In genomic region chr1:1274299-1274930, GRCh38 we compare ENCODE assay signal across 6 cellular contexts. TPM values are rescaled to one million over a fixed set of nuclear protein-coding genes. Genes with fewer than 3 reads are reported as not detected.
A peak's percentile ranks its signal among the peaks of the same experiment; 100 is the strongest.
DNase-seq lines count a peak whose midpoint lies in the region; ATAC-seq lines count a peak whose summit lies in the region.

No MANE protein-coding gene starts in this region.

- H3K4me3 ChIP-seq in mucosa of stomach (ENCODE audit: low read length): no peak overlapping the region

- H3K27ac Mint-ChIP-seq in activated naive CD8-positive, alpha-beta T cell treated with anti-CD3 and anti-CD28 coated beads, Interleukin-2, amount 10 ng/mL, durations not matched to agents 7 days and 5 days: peak overlapping the region; percentile 48

- H3K4me3 Mint-ChIP-seq in activated naive CD8-positive, alpha-beta T cell treated with anti-CD3 and anti-CD28 coated beads, Interleukin-2, amount 10 ng/mL, durations not matched to agents 7 days and 5 days: peak overlapping the region; percentile 65

- peaks cover 24% of the 10 kb centered on the region for H3K4me1 Mint-ChIP-seq in activated naive CD8-positive, alpha-beta T cell treated with anti-CD3 and anti-CD28 coated beads, Interleukin-2, amount 10 ng/mL, durations not matched to agents 7 days and 5 days

- DNase-seq in activated naive CD8-positive, alpha-beta T cell treated with anti-CD3 and anti-CD28 coated beads, Interleukin-2, amount 10 ng/mL, durations not matched to agents 7 days and 5 days: no peak
- no peak for DNase-seq in activated CD4-positive, CD25-positive, alpha-beta regulatory T cell treated with anti-CD3 and anti-CD28 coated beads, Interleukin-2, amount 50 U/mL, for 72 hours
- no peak for DNase-seq in NCI-H1930 (lab: John Stamatoyannopoulos, UW)

- no peaks in the 10 kb centered on the region for H3K27me3 Mint-ChIP-seq in activated naive CD8-positive, alpha-beta T cell treated with anti-CD3 and anti-CD28 coated beads, Interleukin-2, amount 10 ng/mL, durations not matched to agents 7 days and 5 days

- no peaks in the 10 kb centered on the region for H3K36me3 ChIP-seq in mucosa of stomach (ENCODE audit: control insufficient read depth, insufficient read depth, low read length)

- peaks cover 7% of the 10 kb centered on the region for H3K36me3 Mint-ChIP-seq in activated naive CD8-positive, alpha-beta T cell treated with anti-CD3 and anti-CD28 coated beads, Interleukin-2, amount 10 ng/mL, durations not matched to agents 7 days and 5 days

- no peaks in the 10 kb centered on the region for H3K9me3 ChIP-seq in mucosa of stomach (ENCODE audit: control insufficient read depth, low read length)

- POLR2A ChIA-PET in activated naive CD8-positive, alpha-beta T cell treated with anti-CD3 and anti-CD28 coated beads, Interleukin-2, amount 10 ng/mL, durations not matched to agents 7 days and 5 days (lab: Charles Lee): interaction anchor here (0.7 to 1.7 kb wide), 10 partner anchors 11 to 261 kb away, joined by 3 to 6 read pairs (median 3); partner anchors contain the start of genes CCNL2 and ISG15

- ATAC-seq in GM19395 (IDR thresholded peaks at IDR 0.05; ENCODE audit: unreplicated experiment) (peak; percentile 31), HG03045 (IDR thresholded peaks at IDR 0.05; ENCODE audit: unreplicated experiment) (no peak)
- ATAC-seq in activated naive CD8-positive, alpha-beta T cell treated with anti-CD3 and anti-CD28 coated beads, Interleukin-2, amount 10 ng/mL, durations not matched to agents 7 days and 5 days (ENCODE audit: low read depth): no peak

- H3K4me1 ChIP-seq in mucosa of stomach (ENCODE audit: control insufficient read depth, insufficient read depth, low read length): peaks cover 31% of the 10 kb centered on the region

- H3K27me3 ChIP-seq in mucosa of stomach (ENCODE audit: control insufficient read depth, insufficient read depth, low read length): no peaks in the 10 kb centered on the region

- H3K9ac ChIP-seq in mucosa of stomach (ENCODE audit: low read length): peak overlapping the region; percentile 53

- no peaks in the 10 kb centered on the region for H3K9me3 Mint-ChIP-seq in activated naive CD8-positive, alpha-beta T cell treated with anti-CD3 and anti-CD28 coated beads, Interleukin-2, amount 10 ng/mL, durations not matched to agents 7 days and 5 days

RNA-seq across cellular contexts. Expression of gene UBE2J2, which starts 0.8 kb away (rescaled TPM):
- total RNA-seq in activated naive CD8-positive, alpha-beta T cell treated with anti-CD3 and anti-CD28 coated beads, Interleukin-2, amount 10 ng/mL, durations not matched to agents 7 days and 5 days: 10 to 100 TPM; 75.7 to 78.1 TPM

RNA-seq across cellular contexts. Expression of gene SCNN1D, which starts 5.8 kb away (rescaled TPM):
- 1 to 10 TPM; 8.0 to 8.4 TPM for total RNA-seq in activated naive CD8-positive, alpha-beta T cell treated with anti-CD3 and anti-CD28 coated beads, Interleukin-2, amount 10 ng/mL, durations not matched to agents 7 days and 5 days

RNA-seq across cellular contexts. Expression of gene C1QTNF12, which starts 27.9 kb away (rescaled TPM):
- 1 to 10 TPM; 2.2 to 4.4 TPM for total RNA-seq in activated naive CD8-positive, alpha-beta T cell treated with anti-CD3 and anti-CD28 coated beads, Interleukin-2, amount 10 ng/mL, durations not matched to agents 7 days and 5 days

RNA-seq across cellular contexts. Expression of gene ACAP3, which starts 33.3 kb away (rescaled TPM):
- 10 to 100 TPM; 80.2 to 86.3 TPM for total RNA-seq in activated naive CD8-positive, alpha-beta T cell treated with anti-CD3 and anti-CD28 coated beads, Interleukin-2, amount 10 ng/mL, durations not matched to agents 7 days and 5 days

RNA-seq across cellular contexts. Expression of gene PUSL1, which starts 34.0 kb away (rescaled TPM):
- 10 to 100 TPM; 22.3 to 22.4 TPM for total RNA-seq in activated naive CD8-positive, alpha-beta T cell treated with anti-CD3 and anti-CD28 coated beads, Interleukin-2, amount 10 ng/mL, durations not matched to agents 7 days and 5 days
